In genomic region chr6:108294297-108294786, GRCh38 we compare ENCODE assay signal across 8 cellular contexts. TPM values are rescaled to one million over a fixed set of nuclear protein-coding genes. Genes with fewer than 3 reads are reported as not detected.
DNase-seq lines count a peak whose midpoint lies in the region; ATAC-seq and FAIRE-seq lines count a peak whose summit lies in the region.

No MANE protein-coding gene starts in this region.

- peak overlapping the region; percentile 99 for H3K4me3 Mint-ChIP-seq in activated T-helper 2 cell treated with anti-CD3 and anti-CD28 coated beads, Interferon-gamma antibody, Interleukin-2, Interleukin-4, amounts not matched to agents 10 μg/mL and 5 μg/mL and 100 μg/mL, durations not matched to agents 14 hours and 24 hours and 36 hours (ENCODE audit: low read depth)

- H3K9me3 Mint-ChIP-seq in activated T-helper 2 cell treated with anti-CD3 and anti-CD28 coated beads, Interferon-gamma antibody, Interleukin-2, Interleukin-4, amounts not matched to agents 10 μg/mL and 5 μg/mL and 100 μg/mL, durations not matched to agents 14 hours and 24 hours and 36 hours, result no peaks in the 10 kb centered on the region

- FAIRE-seq in frontal cortex (lab: Jason Lieb, UNC), result no peak

- intact Hi-C loops in activated T-helper 2 cell treated with anti-CD3 and anti-CD28 coated beads, Interferon-gamma antibody, Interleukin-2, Interleukin-4, amounts not matched to agents 10 μg/mL and 5 μg/mL and 100 μg/mL, durations not matched to agents 14 hours and 24 hours and 36 hours (cut with micrococcal nuclease), result no loop called here

- DNase-seq in activated T-helper 2 cell treated with anti-CD3 and anti-CD28 coated beads, Interferon-gamma antibody, Interleukin-2, Interleukin-4, amounts not matched to agents 10 μg/mL and 5 μg/mL and 100 μg/mL, durations not matched to agents 14 hours and 24 hours and 36 hours (ENCODE audit: low spot score), result no peak
- DNase-seq in substantia nigra (lab: John Stamatoyannopoulos, UW) (no peak), frontal cortex (ENCODE audit: low spot score in 2 of 2) (no peak), kidney tubule cell (ENCODE audit: low spot score) (no peak), A172 (ENCODE audit: low spot score) (no peak)

- no peaks in the 10 kb centered on the region for H3K27me3 Mint-ChIP-seq in activated T-helper 2 cell treated with anti-CD3 and anti-CD28 coated beads, Interferon-gamma antibody, Interleukin-2, Interleukin-4, amounts not matched to agents 10 μg/mL and 5 μg/mL and 100 μg/mL, durations not matched to agents 14 hours and 24 hours and 36 hours (ENCODE audit: low read depth)

- peak; percentile 10 for ATAC-seq in GM19043 (IDR thresholded peaks at IDR 0.05; ENCODE audit: low read depth, unreplicated experiment)
- ATAC-seq in HG03039 (IDR thresholded peaks at IDR 0.05; ENCODE audit: unreplicated experiment), result peak; percentile 17

- peaks cover 22% of the 10 kb centered on the region for H3K4me1 Mint-ChIP-seq in activated T-helper 2 cell treated with anti-CD3 and anti-CD28 coated beads, Interferon-gamma antibody, Interleukin-2, Interleukin-4, amounts not matched to agents 10 μg/mL and 5 μg/mL and 100 μg/mL, durations not matched to agents 14 hours and 24 hours and 36 hours (ENCODE audit: low read depth)

- H3K27ac ChIP-seq in substantia nigra (ENCODE audit: low read depth, low read length, poor library complexity, severe bottlenecking), result peak overlapping the region; percentile 89

- H3K27ac Mint-ChIP-seq in activated T-helper 2 cell treated with anti-CD3 and anti-CD28 coated beads, Interferon-gamma antibody, Interleukin-2, Interleukin-4, amounts not matched to agents 10 μg/mL and 5 μg/mL and 100 μg/mL, durations not matched to agents 14 hours and 24 hours and 36 hours, result peak overlapping the region; percentile 100

- H3K9me3 ChIP-seq in iPS-18c (ENCODE audit: control insufficient read depth, insufficient read depth, low read length), result no peaks in the 10 kb centered on the region

- peaks cover 6% of the 10 kb centered on the region for H3K36me3 Mint-ChIP-seq in activated T-helper 2 cell treated with anti-CD3 and anti-CD28 coated beads, Interferon-gamma antibody, Interleukin-2, Interleukin-4, amounts not matched to agents 10 μg/mL and 5 μg/mL and 100 μg/mL, durations not matched to agents 14 hours and 24 hours and 36 hours (ENCODE audit: low read depth)

- peak overlapping the region; percentile 78; the same call in 1 of the 2 replicates for H3K4me3 ChIP-seq in iPS-18c (ENCODE audit: insufficient read depth, low read depth, low read length)

RNA-seq across cellular contexts. Expression of gene AFG1L, which starts 0.5 kb away (rescaled TPM):
- total RNA-seq in activated T-helper 2 cell treated with anti-CD3 and anti-CD28 coated beads, Interferon-gamma antibody, Interleukin-2, Interleukin-4, amounts not matched to agents 10 μg/mL and 5 μg/mL and 100 μg/mL, durations not matched to agents 14 hours and 24 hours and 36 hours, result 4.7 and 5.5 TPM in 2 replicates
- 10.2 TPM for total RNA-seq in frontal cortex
- 4.5 and 6.6 TPM in 2 replicates for total RNA-seq in A172 (2014; rRNA removed; shearing (Covaris generic))

RNA-seq across cellular contexts. Expression of gene SNX3, which starts 33.5 kb away (rescaled TPM):
- 73.4 and 73.9 TPM in 2 replicates for total RNA-seq in activated T-helper 2 cell treated with anti-CD3 and anti-CD28 coated beads, Interferon-gamma antibody, Interleukin-2, Interleukin-4, amounts not matched to agents 10 μg/mL and 5 μg/mL and 100 μg/mL, durations not matched to agents 14 hours and 24 hours and 36 hours
- total RNA-seq in frontal cortex, result 210 TPM
- total RNA-seq in A172 (2014; rRNA removed; shearing (Covaris generic)), result 251 and 274 TPM in 2 replicates
